Comparison of ENCODE assay signal across 1 cellular context in the genomic region with DNA sequence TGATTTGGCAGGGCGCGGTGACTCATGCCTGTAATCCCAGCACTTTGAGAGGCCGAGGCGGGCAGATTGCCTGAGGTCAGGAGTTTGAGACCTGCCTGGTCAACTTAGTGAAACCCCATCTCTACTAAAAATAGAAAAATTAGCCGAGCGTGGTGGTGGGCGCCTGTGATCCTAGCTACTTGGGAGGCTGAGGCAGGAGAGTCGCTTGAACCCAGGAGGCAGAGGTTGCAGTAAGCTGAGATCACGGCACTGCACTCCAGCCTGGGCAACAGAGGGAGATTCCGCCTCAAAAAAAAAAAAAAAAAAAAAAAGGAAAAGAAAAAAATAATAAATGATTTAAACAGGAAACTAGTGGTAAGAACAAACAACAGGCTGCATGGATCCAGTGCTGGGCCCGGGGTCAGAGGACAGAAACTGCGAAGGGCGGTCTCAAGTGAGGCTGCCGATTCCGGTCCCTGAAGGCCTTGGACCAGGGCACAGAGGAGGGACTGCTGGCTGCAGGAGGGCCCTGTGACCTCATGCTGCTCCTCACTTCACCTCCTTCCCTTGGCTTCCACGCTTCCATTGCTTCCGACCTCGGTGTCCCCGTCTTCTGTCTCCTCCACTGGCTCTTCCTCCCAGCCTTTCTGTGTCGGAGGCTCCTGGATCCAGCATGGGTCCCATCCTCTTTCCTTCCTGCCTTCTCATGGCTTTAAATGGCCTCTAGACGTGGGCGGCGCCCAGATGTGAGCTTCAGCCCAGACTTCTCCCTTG.
TF ChIP-seq lines count a peak whose summit lies in the region.

No MANE protein-coding gene starts in this region.

TF ChIP-seq in HepG2, 621 proteins besides CTCF, POLR2A, EP300 and RAD21 (continued from another document and continues in another):
- 0 out of 2 replicates have a peak, but pooled peaks have one; percentile 48 for TF ChIP-seq ZFP41 (CRISPR knock-in tag; IDR thresholded peaks at IDR 0.05; ENCODE audit: borderline replicate concordance)
- no peak for TF ChIP-seq RBFOX2 (IDR thresholded peaks at IDR 0.05; ENCODE audit: low read depth, low read length)
- TF ChIP-seq ZNF256 (CRISPR knock-in tag; conservative IDR thresholded peaks at IDR 0.05), result no peak
- TF ChIP-seq, protein P1, sequence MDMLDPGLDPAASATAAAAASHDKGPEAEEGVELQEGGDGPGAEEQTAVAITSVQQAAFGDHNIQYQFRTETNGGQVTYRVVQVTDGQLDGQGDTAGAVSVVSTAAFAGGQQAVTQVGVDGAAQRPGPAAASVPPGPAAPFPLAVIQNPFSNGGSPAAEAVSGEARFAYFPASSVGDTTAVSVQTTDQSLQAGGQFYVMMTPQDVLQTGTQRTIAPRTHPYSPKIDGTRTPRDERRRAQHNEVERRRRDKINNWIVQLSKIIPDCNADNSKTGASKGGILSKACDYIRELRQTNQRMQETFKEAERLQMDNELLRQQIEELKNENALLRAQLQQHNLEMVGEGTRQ (IDR thresholded peaks at IDR 0.05; ENCODE audit: low read depth, low read length), result no peak
- TF ChIP-seq, protein P1 (CRISPR knock-in tag; IDR thresholded peaks at IDR 0.05; ENCODE audit: borderline replicate concordance), result no peak
- no peak for TF ChIP-seq ZNF432 (CRISPR knock-in tag; IDR thresholded peaks at IDR 0.05; ENCODE audit: borderline replicate concordance)
- TF ChIP-seq CBFB (CRISPR knock-in tag; IDR thresholded peaks at IDR 0.05), result no peak
- peak; percentile 91; the same call in 1 of the 2 replicates for TF ChIP-seq ETV5 (CRISPR knock-in tag; IDR thresholded peaks at IDR 0.05; ENCODE audit: borderline replicate concordance)
- TF ChIP-seq, protein P2, sequence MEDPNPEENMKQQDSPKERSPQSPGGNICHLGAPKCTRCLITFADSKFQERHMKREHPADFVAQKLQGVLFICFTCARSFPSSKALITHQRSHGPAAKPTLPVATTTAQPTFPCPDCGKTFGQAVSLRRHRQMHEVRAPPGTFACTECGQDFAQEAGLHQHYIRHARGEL (CRISPR knock-in tag; IDR thresholded peaks at IDR 0.05), result no peak
- TF ChIP-seq, protein P3, sequence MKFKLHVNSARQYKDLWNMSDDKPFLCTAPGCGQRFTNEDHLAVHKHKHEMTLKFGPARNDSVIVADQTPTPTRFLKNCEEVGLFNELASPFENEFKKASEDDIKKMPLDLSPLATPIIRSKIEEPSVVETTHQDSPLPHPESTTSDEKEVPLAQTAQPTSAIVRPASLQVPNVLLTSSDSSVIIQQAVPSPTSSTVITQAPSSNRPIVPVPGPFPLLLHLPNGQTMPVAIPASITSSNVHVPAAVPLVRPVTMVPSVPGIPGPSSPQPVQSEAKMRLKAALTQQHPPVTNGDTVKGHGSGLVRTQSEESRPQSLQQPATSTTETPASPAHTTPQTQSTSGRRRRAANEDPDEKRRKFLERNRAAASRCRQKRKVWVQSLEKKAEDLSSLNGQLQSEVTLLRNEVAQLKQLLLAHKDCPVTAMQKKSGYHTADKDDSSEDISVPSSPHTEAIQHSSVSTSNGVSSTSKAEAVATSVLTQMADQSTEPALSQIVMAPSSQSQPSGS (CRISPR knock-in tag; IDR thresholded peaks at IDR 0.05), result no peak; the same call in 1 of the 2 replicates
- no peak for TF ChIP-seq CREM (IDR thresholded peaks at IDR 0.05)
- no peak for TF ChIP-seq CREM (CRISPR knock-in tag; IDR thresholded peaks at IDR 0.05)
- TF ChIP-seq PTBP1 (IDR thresholded peaks at IDR 0.05; ENCODE audit: low read depth, low read length, poor library complexity, severe bottlenecking), result no peak
- no peak for TF ChIP-seq ZSCAN25 (CRISPR knock-in tag; IDR thresholded peaks at IDR 0.05)
- TF ChIP-seq ZFP37 (CRISPR knock-in tag; IDR thresholded peaks at IDR 0.05; ENCODE audit: borderline replicate concordance), result no peak
- no peak for TF ChIP-seq ZNF552 (CRISPR knock-in tag; IDR thresholded peaks at IDR 0.05; ENCODE audit: borderline replicate concordance)
- peak; percentile 65 for TF ChIP-seq HDAC1 (CRISPR knock-in tag; IDR thresholded peaks at IDR 0.05)
- no peak for TF ChIP-seq SP2 (CRISPR knock-in tag; IDR thresholded peaks at IDR 0.05)
- TF ChIP-seq CCDC6 (CRISPR knock-in tag; IDR thresholded peaks at IDR 0.05), result no peak
- TF ChIP-seq RAD51 (IDR thresholded peaks at IDR 0.05; ENCODE audit: borderline replicate concordance), result no peak
- no peak for TF ChIP-seq KLF15 (CRISPR knock-in tag; IDR thresholded peaks at IDR 0.05; ENCODE audit: borderline replicate concordance)
- peak; percentile 65; the same call in 1 of the 2 replicates for TF ChIP-seq MEIS2 (CRISPR knock-in tag; IDR thresholded peaks at IDR 0.05)
- TF ChIP-seq KLF12 (CRISPR knock-in tag; IDR thresholded peaks at IDR 0.05; ENCODE audit: borderline replicate concordance), result no peak
- TF ChIP-seq, protein P4, sequence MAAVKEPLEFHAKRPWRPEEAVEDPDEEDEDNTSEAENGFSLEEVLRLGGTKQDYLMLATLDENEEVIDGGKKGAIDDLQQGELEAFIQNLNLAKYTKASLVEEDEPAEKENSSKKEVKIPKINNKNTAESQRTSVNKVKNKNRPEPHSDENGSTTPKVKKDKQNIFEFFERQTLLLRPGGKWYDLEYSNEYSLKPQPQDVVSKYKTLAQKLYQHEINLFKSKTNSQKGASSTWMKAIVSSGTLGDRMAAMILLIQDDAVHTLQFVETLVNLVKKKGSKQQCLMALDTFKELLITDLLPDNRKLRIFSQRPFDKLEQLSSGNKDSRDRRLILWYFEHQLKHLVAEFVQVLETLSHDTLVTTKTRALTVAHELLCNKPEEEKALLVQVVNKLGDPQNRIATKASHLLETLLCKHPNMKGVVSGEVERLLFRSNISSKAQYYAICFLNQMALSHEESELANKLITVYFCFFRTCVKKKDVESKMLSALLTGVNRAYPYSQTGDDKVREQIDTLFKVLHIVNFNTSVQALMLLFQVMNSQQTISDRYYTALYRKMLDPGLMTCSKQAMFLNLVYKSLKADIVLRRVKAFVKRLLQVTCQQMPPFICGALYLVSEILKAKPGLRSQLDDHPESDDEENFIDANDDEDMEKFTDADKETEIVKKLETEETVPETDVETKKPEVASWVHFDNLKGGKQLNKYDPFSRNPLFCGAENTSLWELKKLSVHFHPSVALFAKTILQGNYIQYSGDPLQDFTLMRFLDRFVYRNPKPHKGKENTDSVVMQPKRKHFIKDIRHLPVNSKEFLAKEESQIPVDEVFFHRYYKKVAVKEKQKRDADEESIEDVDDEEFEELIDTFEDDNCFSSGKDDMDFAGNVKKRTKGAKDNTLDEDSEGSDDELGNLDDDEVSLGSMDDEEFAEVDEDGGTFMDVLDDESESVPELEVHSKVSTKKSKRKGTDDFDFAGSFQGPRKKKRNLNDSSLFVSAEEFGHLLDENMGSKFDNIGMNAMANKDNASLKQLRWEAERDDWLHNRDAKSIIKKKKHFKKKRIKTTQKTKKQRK (IDR thresholded peaks at IDR 0.05; ENCODE audit: low read length), result no peak
- TF ChIP-seq, protein P5, sequence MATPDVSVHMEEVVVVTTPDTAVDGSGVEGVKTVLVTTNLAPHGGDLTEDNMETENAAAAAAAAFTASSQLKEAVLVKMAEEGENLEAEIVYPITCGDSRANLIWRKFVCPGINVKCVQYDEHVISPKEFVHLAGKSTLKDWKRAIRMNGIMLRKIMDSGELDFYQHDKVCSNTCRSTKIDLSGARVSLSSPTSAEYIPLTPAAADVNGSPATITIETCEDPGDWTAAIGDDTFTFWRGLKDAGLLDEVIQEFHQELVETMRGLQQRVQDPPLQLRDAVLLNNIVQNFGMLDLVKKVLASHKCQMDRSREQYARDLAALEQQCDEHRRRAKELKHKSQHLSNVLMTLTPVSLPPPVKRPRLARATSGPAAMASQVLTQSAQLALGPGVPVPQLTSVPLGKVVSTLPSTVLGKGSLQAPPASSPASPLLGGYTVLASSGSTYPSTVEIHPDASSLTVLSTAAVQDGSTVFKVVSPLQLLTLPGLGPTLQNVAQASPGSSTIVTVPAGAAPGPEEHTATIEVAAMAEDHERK (CRISPR knock-in tag; IDR thresholded peaks at IDR 0.05; ENCODE audit: low read depth), result no peak
- TF ChIP-seq, protein P6, sequence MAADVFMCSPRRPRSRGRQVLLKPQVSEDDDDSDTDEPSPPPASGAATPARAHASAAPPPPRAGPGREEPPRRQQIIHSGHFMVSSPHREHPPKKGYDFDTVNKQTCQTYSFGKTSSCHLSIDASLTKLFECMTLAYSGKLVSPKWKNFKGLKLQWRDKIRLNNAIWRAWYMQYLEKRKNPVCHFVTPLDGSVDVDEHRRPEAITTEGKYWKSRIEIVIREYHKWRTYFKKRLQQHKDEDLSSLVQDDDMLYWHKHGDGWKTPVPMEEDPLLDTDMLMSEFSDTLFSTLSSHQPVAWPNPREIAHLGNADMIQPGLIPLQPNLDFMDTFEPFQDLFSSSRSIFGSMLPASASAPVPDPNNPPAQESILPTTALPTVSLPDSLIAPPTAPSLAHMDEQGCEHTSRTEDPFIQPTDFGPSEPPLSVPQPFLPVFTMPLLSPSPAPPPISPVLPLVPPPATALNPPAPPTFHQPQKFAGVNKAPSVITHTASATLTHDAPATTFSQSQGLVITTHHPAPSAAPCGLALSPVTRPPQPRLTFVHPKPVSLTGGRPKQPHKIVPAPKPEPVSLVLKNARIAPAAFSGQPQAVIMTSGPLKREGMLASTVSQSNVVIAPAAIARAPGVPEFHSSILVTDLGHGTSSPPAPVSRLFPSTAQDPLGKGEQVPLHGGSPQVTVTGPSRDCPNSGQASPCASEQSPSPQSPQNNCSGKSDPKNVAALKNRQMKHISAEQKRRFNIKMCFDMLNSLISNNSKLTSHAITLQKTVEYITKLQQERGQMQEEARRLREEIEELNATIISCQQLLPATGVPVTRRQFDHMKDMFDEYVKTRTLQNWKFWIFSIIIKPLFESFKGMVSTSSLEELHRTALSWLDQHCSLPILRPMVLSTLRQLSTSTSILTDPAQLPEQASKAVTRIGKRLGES (CRISPR knock-in tag; IDR thresholded peaks at IDR 0.05; ENCODE audit: borderline replicate concordance), result no peak
- no peak for TF ChIP-seq ZNF850 (CRISPR knock-in tag; conservative IDR thresholded peaks at IDR 0.05)
- TF ChIP-seq, protein P7, sequence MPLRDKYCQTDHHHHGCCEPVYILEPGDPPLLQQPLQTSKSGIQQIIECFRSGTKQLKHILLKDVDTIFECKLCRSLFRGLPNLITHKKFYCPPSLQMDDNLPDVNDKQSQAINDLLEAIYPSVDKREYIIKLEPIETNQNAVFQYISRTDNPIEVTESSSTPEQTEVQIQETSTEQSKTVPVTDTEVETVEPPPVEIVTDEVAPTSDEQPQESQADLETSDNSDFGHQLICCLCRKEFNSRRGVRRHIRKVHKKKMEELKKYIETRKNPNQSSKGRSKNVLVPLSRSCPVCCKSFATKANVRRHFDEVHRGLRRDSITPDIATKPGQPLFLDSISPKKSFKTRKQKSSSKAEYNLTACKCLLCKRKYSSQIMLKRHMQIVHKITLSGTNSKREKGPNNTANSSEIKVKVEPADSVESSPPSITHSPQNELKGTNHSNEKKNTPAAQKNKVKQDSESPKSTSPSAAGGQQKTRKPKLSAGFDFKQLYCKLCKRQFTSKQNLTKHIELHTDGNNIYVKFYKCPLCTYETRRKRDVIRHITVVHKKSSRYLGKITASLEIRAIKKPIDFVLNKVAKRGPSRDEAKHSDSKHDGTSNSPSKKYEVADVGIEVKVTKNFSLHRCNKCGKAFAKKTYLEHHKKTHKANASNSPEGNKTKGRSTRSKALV (CRISPR knock-in tag; IDR thresholded peaks at IDR 0.05), result no peak
- TF ChIP-seq ARNT2 (CRISPR knock-in tag; IDR thresholded peaks at IDR 0.05; ENCODE audit: low read depth), result no peak
- TF ChIP-seq FOXJ3 (CRISPR knock-in tag; IDR thresholded peaks at IDR 0.05; ENCODE audit: borderline replicate concordance), result no peak
- TF ChIP-seq, protein P8, sequence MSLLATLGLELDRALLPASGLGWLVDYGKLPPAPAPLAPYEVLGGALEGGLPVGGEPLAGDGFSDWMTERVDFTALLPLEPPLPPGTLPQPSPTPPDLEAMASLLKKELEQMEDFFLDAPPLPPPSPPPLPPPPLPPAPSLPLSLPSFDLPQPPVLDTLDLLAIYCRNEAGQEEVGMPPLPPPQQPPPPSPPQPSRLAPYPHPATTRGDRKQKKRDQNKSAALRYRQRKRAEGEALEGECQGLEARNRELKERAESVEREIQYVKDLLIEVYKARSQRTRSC (CRISPR knock-in tag; IDR thresholded peaks at IDR 0.05; ENCODE audit: low read depth), result no peak
- no peak for TF ChIP-seq ZNF530 (CRISPR knock-in tag; IDR thresholded peaks at IDR 0.05; ENCODE audit: low read depth)
- TF ChIP-seq GABPA (IDR thresholded peaks at IDR 0.05; ENCODE audit: low read depth, low read length), result no peak
- TF ChIP-seq GABPA (CRISPR knock-in tag; IDR thresholded peaks at IDR 0.05; ENCODE audit: low read depth), result peak; percentile 44
- TF ChIP-seq ZSCAN20 (CRISPR knock-in tag; IDR thresholded peaks at IDR 0.05; ENCODE audit: borderline replicate concordance), result no peak
- no peak for TF ChIP-seq FOXK2 (IDR thresholded peaks at IDR 0.05)
- peak; percentile 88 for TF ChIP-seq SALL1 (CRISPR knock-in tag; IDR thresholded peaks at IDR 0.05)
- no peak for TF ChIP-seq ZNF136 (CRISPR knock-in tag; IDR thresholded peaks at IDR 0.05; ENCODE audit: low read depth)
- TF ChIP-seq, protein P9, sequence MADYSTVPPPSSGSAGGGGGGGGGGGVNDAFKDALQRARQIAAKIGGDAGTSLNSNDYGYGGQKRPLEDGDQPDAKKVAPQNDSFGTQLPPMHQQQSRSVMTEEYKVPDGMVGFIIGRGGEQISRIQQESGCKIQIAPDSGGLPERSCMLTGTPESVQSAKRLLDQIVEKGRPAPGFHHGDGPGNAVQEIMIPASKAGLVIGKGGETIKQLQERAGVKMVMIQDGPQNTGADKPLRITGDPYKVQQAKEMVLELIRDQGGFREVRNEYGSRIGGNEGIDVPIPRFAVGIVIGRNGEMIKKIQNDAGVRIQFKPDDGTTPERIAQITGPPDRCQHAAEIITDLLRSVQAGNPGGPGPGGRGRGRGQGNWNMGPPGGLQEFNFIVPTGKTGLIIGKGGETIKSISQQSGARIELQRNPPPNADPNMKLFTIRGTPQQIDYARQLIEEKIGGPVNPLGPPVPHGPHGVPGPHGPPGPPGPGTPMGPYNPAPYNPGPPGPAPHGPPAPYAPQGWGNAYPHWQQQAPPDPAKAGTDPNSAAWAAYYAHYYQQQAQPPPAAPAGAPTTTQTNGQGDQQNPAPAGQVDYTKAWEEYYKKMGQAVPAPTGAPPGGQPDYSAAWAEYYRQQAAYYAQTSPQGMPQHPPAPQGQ (CRISPR knock-in tag; IDR thresholded peaks at IDR 0.05; ENCODE audit: borderline replicate concordance), result no peak
- TF ChIP-seq, protein P10, sequence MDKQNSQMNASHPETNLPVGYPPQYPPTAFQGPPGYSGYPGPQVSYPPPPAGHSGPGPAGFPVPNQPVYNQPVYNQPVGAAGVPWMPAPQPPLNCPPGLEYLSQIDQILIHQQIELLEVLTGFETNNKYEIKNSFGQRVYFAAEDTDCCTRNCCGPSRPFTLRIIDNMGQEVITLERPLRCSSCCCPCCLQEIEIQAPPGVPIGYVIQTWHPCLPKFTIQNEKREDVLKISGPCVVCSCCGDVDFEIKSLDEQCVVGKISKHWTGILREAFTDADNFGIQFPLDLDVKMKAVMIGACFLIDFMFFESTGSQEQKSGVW (CRISPR knock-in tag; IDR thresholded peaks at IDR 0.05; ENCODE audit: borderline replicate concordance), result no peak
- no peak for TF ChIP-seq ATF1 (CRISPR knock-in tag; IDR thresholded peaks at IDR 0.05)
- TF ChIP-seq ZNF775 (CRISPR knock-in tag; IDR thresholded peaks at IDR 0.05; ENCODE audit: borderline replicate concordance), result no peak
- no peak for TF ChIP-seq ZBTB7A (CRISPR knock-in tag; IDR thresholded peaks at IDR 0.05)
